Comparison of ENCODE assay signal across 1 cellular context in genomic region chr1:168421399-168422004, GRCh38.
A peak's percentile ranks its signal among the peaks of the same experiment; 100 is the strongest.
TF ChIP-seq lines count a peak whose summit lies in the region.

No MANE protein-coding gene starts in this region.

TF ChIP-seq in GM12878, 131 proteins besides CTCF, POLR2A, EP300 and RAD21 (continued from another document):
- peak; percentile 11 for TF ChIP-seq PBX3 (IDR thresholded peaks at IDR 0.05; ENCODE audit: insufficient replicate concordance, low read depth, low read length)
- TF ChIP-seq NKRF (conservative IDR thresholded peaks at IDR 0.05): no peak
- peak in 1 of 2 experiments; percentile 6; a peak in 1 of 4 replicates for TF ChIP-seq BHLHE40 (IDR thresholded peaks at IDR 0.05; ENCODE audit: borderline replicate concordance in 1 of 2, low read depth in 2 of 2, low read length in 1 of 2)
- TF ChIP-seq NBN (IDR thresholded peaks at IDR 0.05): 0 out of 2 replicates have a peak, but pooled peaks have one; percentile 26
- peak; percentile 47 for TF ChIP-seq IKZF1 (conservative IDR thresholded peaks at IDR 0.05)
- peak; percentile 69 for TF ChIP-seq MTA2 (IDR thresholded peaks at IDR 0.05; ENCODE audit: low read depth)
